Comparison of ENCODE assay signal across 8 cellular contexts in genomic region chr4:182144621-182145359, GRCh38.
A peak's percentile ranks its signal among the peaks of the same experiment; 100 is the strongest.
DNase-seq lines count a peak whose midpoint lies in the region; ATAC-seq and TF ChIP-seq lines count a peak whose summit lies in the region.

No MANE protein-coding gene starts in this region.

- peaks cover 30 to 63% (median 52%) of the 10 kb centered on the region in 11 experiments for H3K27me3 ChIP-seq in BLaER1 treated with 17β-estradiol and CSF1 and Interleukin-3, amounts not matched to agents 10 nM and 100 nM
- H3K27me3 ChIP-seq in gastroesophageal sphincter: peaks cover 73% of the 10 kb centered on the region

- DNase-seq in GM20000 (ENCODE audit: low spot score) (peak; percentile 41), retinal pigment epithelial cell (ENCODE audit: low read depth) (no peak), HPDE6-E6E7 (ENCODE audit: extremely low spot score) (no peak)
- no peak for DNase-seq in stimulated activated CD4-positive, alpha-beta T cell treated with anti-CD3 and anti-CD28 coated beads, Interleukin-4, amount 100 ng/mL, for 24 hours
- DNase-seq in effector CD4-positive, alpha-beta T cell: no peak

- H3K4me1 ChIP-seq in BLaER1 treated with 17β-estradiol and CSF1 and Interleukin-3, amounts not matched to agents 10 nM and 100 nM: peaks cover 0 to 14% (median 8%) of the 10 kb centered on the region in 10 experiments; a peak in 14 of 20 replicates
- peaks cover 0 to 33% (median 3%) of the 10 kb centered on the region in 3 donors for H3K4me1 ChIP-seq in gastroesophageal sphincter

- peak overlapping the region; percentile 80 to 96 (median 87) for H3K9ac ChIP-seq in BLaER1 treated with 17β-estradiol and CSF1 and Interleukin-3, amounts not matched to agents 10 nM and 100 nM

- TF ChIP-seq CTCF in GM20000 (IDR thresholded peaks at IDR 0.05; ENCODE audit: extremely low read depth, missing control alignments) (no peak), gastroesophageal sphincter (IDR thresholded peaks at IDR 0.05) (no peak), retinal pigment epithelial cell (conservative IDR thresholded peaks at IDR 0.05; ENCODE audit: low read depth, low read length) (no peak)

- no peak for TF ChIP-seq POLR2A in gastroesophageal sphincter (IDR thresholded peaks at IDR 0.05)

- peak overlapping the region; percentile 76 to 98 (median 93) for H3K4me2 ChIP-seq in BLaER1 treated with 17β-estradiol and CSF1 and Interleukin-3, amounts not matched to agents 10 nM and 100 nM

- ATAC-seq in SK-N-SH treated with all-trans-retinoic acid at 6 μM for 48 hours (peak; percentile 52), gastroesophageal sphincter (peak; percentile 33)

- 0% methylated on average over 6 of the region's 95 CpGs; no CpG with 5 or more reads in 1 of the 2 donors for WGBS in gastroesophageal sphincter (ENCODE audit: low coverage in 1 of 2), 2 donors

- TF ChIP-seq EP300 in gastroesophageal sphincter (IDR thresholded peaks at IDR 0.05): no peak

- peak overlapping the region; percentile 71 to 93 (median 89) for H3K4me3 ChIP-seq in BLaER1 treated with 17β-estradiol and CSF1 and Interleukin-3, amounts not matched to agents 10 nM and 100 nM
- H3K4me3 ChIP-seq in gastroesophageal sphincter (peak overlapping the region; percentile 74 to 75), retinal pigment epithelial cell (ENCODE audit: low read length) (peak overlapping the region; percentile 62)

- peaks cover 4 to 18% (median 13%) of the 10 kb centered on the region in 11 experiments; a peak in 17 of 22 replicates for H3K9me3 ChIP-seq in BLaER1 treated with 17β-estradiol and CSF1 and Interleukin-3, amounts not matched to agents 10 nM and 100 nM (replicated peaks in 1 of 11)
- no peaks in the 10 kb centered on the region for H3K9me3 ChIP-seq in gastroesophageal sphincter

- 0 out of 22 replicates have a peak, but pooled peaks cover 0 to 6% (median 0%) of the 10 kb centered on the region in 11 experiments for H3K36me3 ChIP-seq in BLaER1 treated with 17β-estradiol and CSF1 and Interleukin-3, amounts not matched to agents 10 nM and 100 nM
- no peaks in the 10 kb centered on the region for H3K36me3 ChIP-seq in gastroesophageal sphincter

- H3K27ac ChIP-seq in BLaER1 treated with 17β-estradiol and CSF1 and Interleukin-3, amounts not matched to agents 10 nM and 100 nM: peak overlapping the region in 10 of 11 experiments; percentile 56 to 91 (median 84); a peak in 19 of 22 replicates
- peak overlapping the region in 3 of 4 donors; percentile 66 to 87 (median 75) for H3K27ac ChIP-seq in gastroesophageal sphincter

- peaks cover 0 to 32% (median 0%) of the 10 kb centered on the region in 11 experiments; a peak in 4 of 22 replicates for H4K20me1 ChIP-seq in BLaER1 treated with 17β-estradiol and CSF1 and Interleukin-3, amounts not matched to agents 10 nM and 100 nM

TF ChIP-seq in SK-N-SH treated with all-trans-retinoic acid at 6 μM for 48 hours, 23 proteins besides CTCF, POLR2A, EP300 and RAD21:
- TF ChIP-seq ZNF565 (CRISPR knock-in tag; conservative IDR thresholded peaks at IDR 0.05; ENCODE audit: low read depth) (no peak), BACH2 (CRISPR knock-in tag; IDR thresholded peaks at IDR 0.05; ENCODE audit: borderline replicate concordance) (no peak), GLIS3 (CRISPR knock-in tag; IDR thresholded peaks at IDR 0.05) (no peak), TOX (CRISPR knock-in tag; IDR thresholded peaks at IDR 0.05; ENCODE audit: borderline replicate concordance) (no peak), PATZ1 (CRISPR knock-in tag; IDR thresholded peaks at IDR 0.05; ENCODE audit: borderline replicate concordance) (no peak), ARNTL (CRISPR knock-in tag; IDR thresholded peaks at IDR 0.05; ENCODE audit: borderline replicate concordance, low read depth) (no peak), ZNF70 (CRISPR knock-in tag; IDR thresholded peaks at IDR 0.05) (no peak)
